Comparison of ENCODE assay signal across 9 cellular contexts in the genomic region with DNA sequence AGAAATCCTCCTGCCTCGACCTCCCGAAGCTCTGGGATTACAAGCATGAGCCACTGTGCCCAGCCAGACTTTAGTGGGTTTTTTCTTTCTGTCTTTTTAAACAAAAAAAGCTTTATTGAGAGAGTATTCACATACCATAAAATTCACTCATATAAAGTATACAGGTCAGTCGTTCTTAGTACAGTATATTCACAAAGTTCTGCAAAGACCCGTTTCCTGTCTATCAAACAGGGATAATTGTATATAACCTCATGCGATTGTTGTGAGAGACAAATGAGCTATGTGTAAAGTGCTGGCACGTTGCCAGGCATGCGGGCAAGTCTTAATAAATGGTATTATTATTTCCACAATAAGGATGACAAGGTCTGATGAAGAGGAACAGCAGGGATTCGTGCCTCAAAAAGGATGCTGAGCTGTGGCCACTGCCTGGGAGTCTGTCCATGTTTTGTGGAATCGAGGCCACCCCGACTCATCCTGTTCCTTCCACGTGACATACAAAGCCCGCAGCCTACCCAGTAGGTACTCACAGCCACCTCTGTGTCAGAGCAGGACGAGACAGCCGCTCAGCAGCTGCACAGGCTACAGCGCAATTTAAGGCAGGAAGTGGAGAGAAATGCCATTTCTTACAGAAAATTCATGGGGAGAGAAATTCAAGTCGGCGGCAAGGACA. TPM values are rescaled to one million over a fixed set of nuclear protein-coding genes. Genes with fewer than 3 reads are reported as not detected.
DNase-seq lines count a peak whose midpoint lies in the region; ATAC-seq, FAIRE-seq and TF ChIP-seq lines count a peak whose summit lies in the region.
"Had no signal": no experiment of that assay in that cellular context is flagged by ENCODE, and none has a peak within 500 bp of the region (broad histone marks: within the 10 kb centered on the region; RNA-seq: fewer than 3 reads in every experiment).

No MANE protein-coding gene starts in this region.

- H3K4me1 ChIP-seq in suprapubic skin: no peaks in the 10 kb centered on the region

- no peak overlapping the region for H3K4me3 ChIP-seq in suprapubic skin

- FAIRE-seq in HTR-8/SVneo (lab: Jason Lieb, UNC) (no peak), RCC 7860 (lab: Jason Lieb, UNC) (no peak)

- ATAC-seq in HG02852 (IDR thresholded peaks at IDR 0.05; ENCODE audit: unreplicated experiment) (no peak), GM21825 (IDR thresholded peaks at IDR 0.05; ENCODE audit: unreplicated experiment) (no peak)

- H3K36me3 ChIP-seq in suprapubic skin: no peaks in the 10 kb centered on the region

- TF ChIP-seq EP300 in suprapubic skin (IDR thresholded peaks at IDR 0.05): no peak

- DNase-seq in HTR-8/SVneo (ENCODE audit: insufficient read length, low spot score) (peak; percentile 66), RCC 7860 (ENCODE audit: low spot score) (peak; percentile 39), ecto neural progenitor cell (ENCODE audit: low spot score) (no peak), suprapubic skin (ENCODE audit: low spot score in 2 of 2) (no peak)
- DNase-seq in activated naive CD4-positive, alpha-beta T cell treated with Interleukin-2 at 50 U/mL for 16 hours: peak; percentile 40
- DNase-seq in stimulated activated CD4-positive, alpha-beta T cell treated with anti-CD3 and anti-CD28 coated beads, Interleukin-12 subunit alpha, Interleukin-12 subunit beta, amount 100 ng/mL, for 24 hours (ENCODE audit: low read depth in 2 of 2): peak; percentile 10 to 22

- H3K27me3 ChIP-seq in suprapubic skin: peaks cover 7% of the 10 kb centered on the region

- H3K27ac ChIP-seq in suprapubic skin: no peak overlapping the region

- TF ChIP-seq CTCF in suprapubic skin (IDR thresholded peaks at IDR 0.05): no peak

- no peak for TF ChIP-seq POLR2A in suprapubic skin (IDR thresholded peaks at IDR 0.05)

- WGBS in suprapubic skin: 42% methylated on average over 17 of the region's 17 CpGs

- no peaks in the 10 kb centered on the region for H3K9me3 ChIP-seq in suprapubic skin

RNA-seq across cellular contexts. Expression of gene SMKR1, which starts 51.7 kb away (rescaled TPM):
- not detected for total RNA-seq in suprapubic skin
- total RNA-seq: fibroblast of villous mesenchyme had no signal

RNA-seq across cellular contexts. Expression of gene NRF1, which starts 57.5 kb away (rescaled TPM):
- total RNA-seq in suprapubic skin: 10 to 100 TPM; 11.7 to 33.2 (median 15.5) TPM

Comparison
In these comparisons a context has a peak if more than half of its experiments do, and no peak if none do; other contexts are left out.
1. DNase-seq: peak in HTR-8/SVneo (single experiment), RCC 7860 (single experiment), activated naive CD4-positive, alpha-beta T cell treated with Interleukin-2 at 50 U/mL for 16 hours (single experiment) and stimulated activated CD4-positive, alpha-beta T cell treated with anti-CD3 and anti-CD28 coated beads, Interleukin-12 subunit alpha, Interleukin-12 subunit beta, amount 100 ng/mL, for 24 hours (2 of 2); none in ecto neural progenitor cell (single experiment) and suprapubic skin (0 of 2).